Comparison of ENCODE assay signal across 13 cellular contexts in genomic region chr10:7239312-7239985, GRCh38.
DNase-seq lines count a peak whose midpoint lies in the region; ATAC-seq, FAIRE-seq and TF ChIP-seq lines count a peak whose summit lies in the region.
"Had no signal": no experiment of that assay in that cellular context is flagged by ENCODE, and none has a peak within 500 bp of the region (broad histone marks: within the 10 kb centered on the region; RNA-seq: fewer than 3 reads in every experiment).

No MANE protein-coding gene starts in this region.

- intact Hi-C loops in adrenal gland (cut with DNase I): no loop called here

- H3K27ac ChIP-seq in adrenal gland: no peak overlapping the region
- H3K27ac ChIP-seq: heart left ventricle had no signal

- H3K4me3 Mint-ChIP-seq in activated T-cell treated with anti-CD3 and anti-CD28 coated beads, Interleukin-2, amount 50 U/mL, for 72 hours: peak overlapping the region; percentile 12 to 45

- no peaks in the 10 kb centered on the region for H3K27me3 Mint-ChIP-seq in activated T-cell treated with anti-CD3 and anti-CD28 coated beads, Interleukin-2, amount 50 U/mL, for 72 hours (ENCODE audit: low read depth)
- H3K27me3 Mint-ChIP-seq: CD4-positive, alpha-beta memory T cell had no signal

- TF ChIP-seq POLR2A in adrenal gland (IDR thresholded peaks at IDR 0.05): no peak

- peak overlapping the region; percentile 24 for H3K27ac Mint-ChIP-seq in activated T-cell treated with anti-CD3 and anti-CD28 coated beads, Interleukin-2, amount 50 U/mL, for 72 hours

- no peaks in the 10 kb centered on the region for H3K27me3 ChIP-seq in adrenal gland
- H3K27me3 ChIP-seq: heart left ventricle had no signal

- no peaks in the 10 kb centered on the region for H3K4me1 ChIP-seq in adrenal gland (replicated peaks in 1 of 2)

- peaks cover 18 to 42% of the 10 kb centered on the region in 2 donors for H3K36me3 Mint-ChIP-seq in activated T-cell treated with anti-CD3 and anti-CD28 coated beads, Interleukin-2, amount 50 U/mL, for 72 hours (ENCODE audit: insufficient read depth in 2 of 2)

- peak; percentile 44 for FAIRE-seq in GM19239 (lab: Jason Lieb, UNC)

- ATAC-seq in GM18502 (IDR thresholded peaks at IDR 0.05; ENCODE audit: poor library complexity, unreplicated experiment): peak; percentile 79
- peak; percentile 87 for ATAC-seq in HG02885 (IDR thresholded peaks at IDR 0.05; ENCODE audit: poor library complexity, unreplicated experiment)
- peak; percentile 94 to 97 for ATAC-seq in activated T-cell treated with anti-CD3 and anti-CD28 coated beads, Interleukin-2, amount 50 U/mL, for 72 hours (replicated peaks in 1 of 2)
- ATAC-seq: heart left ventricle had no signal

- no peak for TF ChIP-seq CTCF in adrenal gland (IDR thresholded peaks at IDR 0.05)

- no peak overlapping the region for H3K4me3 ChIP-seq in adrenal gland
- H3K4me3 ChIP-seq: heart left ventricle had no signal

- no peaks in the 10 kb centered on the region for H3K9me3 ChIP-seq in adrenal gland (replicated peaks in 1 of 3)

- peaks cover 50% of the 10 kb centered on the region for H3K4me1 Mint-ChIP-seq in activated T-cell treated with anti-CD3 and anti-CD28 coated beads, Interleukin-2, amount 50 U/mL, for 72 hours (ENCODE audit: low read depth)

- H3K36me3 ChIP-seq in adrenal gland (replicated peaks in 1 of 2): no peaks in the 10 kb centered on the region

- no peak for DNase-seq in GM19239 (ENCODE audit: insufficient read length, low spot score)
- DNase-seq in activated T-cell treated with anti-CD3 and anti-CD28 coated beads, Interleukin-2, amount 50 U/mL, for 72 hours: peak; percentile 48 to 58
- no peak for DNase-seq in effector CD8-positive, alpha-beta T cell (lab: John Stamatoyannopoulos, UW)
- DNase-seq in GM19240 (ENCODE audit: insufficient read length, low spot score): no peak
- no peak for DNase-seq in adrenal gland
- no peak for DNase-seq in hepatic stellate cell (ENCODE audit: low spot score)
- DNase-seq: activated effector memory CD4-positive, alpha-beta T cell treated with Interleukin-2 at 50 U/mL for 16 hours; CD4-positive, alpha-beta memory T cell; heart left ventricle; mesenchymal stem cell; NCI-H1105 had no signal

- peaks cover 5 to 9% of the 10 kb centered on the region in 2 donors for H3K9me3 Mint-ChIP-seq in activated T-cell treated with anti-CD3 and anti-CD28 coated beads, Interleukin-2, amount 50 U/mL, for 72 hours

- WGBS in adrenal gland, 4 donors: 75 to 97% (median 82%) methylated on average over 5 of the region's 5 CpGs

Comparison
In these comparisons a context has a peak if more than half of its experiments do, and no peak if none do; other contexts are left out.
1. DNase-seq: peak in activated T-cell treated with anti-CD3 and anti-CD28 coated beads, Interleukin-2, amount 50 U/mL, for 72 hours (2 of 2); none in GM19239 (single experiment), effector CD8-positive, alpha-beta T cell (single experiment), GM19240 (single experiment), adrenal gland (0 of 7) and hepatic stellate cell (single experiment).
2. Peak in every context shown above with its lines, with median percentiles within 50 percentile points of each other: ATAC-seq.